Comparison of ENCODE assay signal across 1 cellular context in the genomic region with DNA sequence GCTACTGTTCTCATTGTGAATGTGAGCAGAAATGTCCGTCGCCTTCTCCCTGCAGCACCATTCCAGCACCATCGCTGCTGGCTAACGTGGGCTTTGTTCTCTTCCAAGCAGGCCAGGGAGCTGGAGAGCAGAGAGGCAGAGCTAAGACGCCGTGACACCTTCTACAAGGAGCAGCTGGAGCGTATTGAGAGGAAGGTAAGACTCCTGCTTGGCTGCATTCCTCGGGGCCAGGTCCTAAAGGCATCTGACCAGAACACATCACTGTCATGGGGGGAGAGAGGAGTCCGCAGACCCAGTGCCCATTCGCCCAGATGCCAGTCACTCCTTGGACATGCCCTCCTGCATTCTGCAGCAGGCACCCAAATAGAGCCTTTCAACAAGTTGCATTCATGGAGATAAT.
TF ChIP-seq lines count a peak whose summit lies in the region.

No MANE protein-coding gene starts in this region.

TF ChIP-seq in WTC11, 78 proteins besides CTCF, POLR2A, EP300 and RAD21 (continued from another document):
- TF ChIP-seq, protein P1, sequence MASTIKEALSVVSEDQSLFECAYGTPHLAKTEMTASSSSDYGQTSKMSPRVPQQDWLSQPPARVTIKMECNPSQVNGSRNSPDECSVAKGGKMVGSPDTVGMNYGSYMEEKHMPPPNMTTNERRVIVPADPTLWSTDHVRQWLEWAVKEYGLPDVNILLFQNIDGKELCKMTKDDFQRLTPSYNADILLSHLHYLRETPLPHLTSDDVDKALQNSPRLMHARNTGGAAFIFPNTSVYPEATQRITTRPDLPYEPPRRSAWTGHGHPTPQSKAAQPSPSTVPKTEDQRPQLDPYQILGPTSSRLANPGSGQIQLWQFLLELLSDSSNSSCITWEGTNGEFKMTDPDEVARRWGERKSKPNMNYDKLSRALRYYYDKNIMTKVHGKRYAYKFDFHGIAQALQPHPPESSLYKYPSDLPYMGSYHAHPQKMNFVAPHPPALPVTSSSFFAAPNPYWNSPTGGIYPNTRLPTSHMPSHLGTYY (CRISPR knock-in tag; IDR thresholded peaks at IDR 0.05), result no peak
- TF ChIP-seq ZBTB21 (CRISPR knock-in tag; IDR thresholded peaks at IDR 0.05; ENCODE audit: borderline replicate concordance) (no peak), SMAD3 (CRISPR knock-in tag; IDR thresholded peaks at IDR 0.05; ENCODE audit: borderline replicate concordance) (no peak), ZNF671 (CRISPR knock-in tag; IDR thresholded peaks at IDR 0.05) (no peak), ZNF396 (CRISPR knock-in tag; IDR thresholded peaks at IDR 0.05; ENCODE audit: borderline replicate concordance) (no peak), GABPB1 (CRISPR knock-in tag; IDR thresholded peaks at IDR 0.05) (no peak), JUN (CRISPR knock-in tag; IDR thresholded peaks at IDR 0.05) (no peak)
- TF ChIP-seq, protein P2, sequence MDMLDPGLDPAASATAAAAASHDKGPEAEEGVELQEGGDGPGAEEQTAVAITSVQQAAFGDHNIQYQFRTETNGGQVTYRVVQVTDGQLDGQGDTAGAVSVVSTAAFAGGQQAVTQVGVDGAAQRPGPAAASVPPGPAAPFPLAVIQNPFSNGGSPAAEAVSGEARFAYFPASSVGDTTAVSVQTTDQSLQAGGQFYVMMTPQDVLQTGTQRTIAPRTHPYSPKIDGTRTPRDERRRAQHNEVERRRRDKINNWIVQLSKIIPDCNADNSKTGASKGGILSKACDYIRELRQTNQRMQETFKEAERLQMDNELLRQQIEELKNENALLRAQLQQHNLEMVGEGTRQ (CRISPR knock-in tag; IDR thresholded peaks at IDR 0.05), result no peak
- TF ChIP-seq, protein P3, sequence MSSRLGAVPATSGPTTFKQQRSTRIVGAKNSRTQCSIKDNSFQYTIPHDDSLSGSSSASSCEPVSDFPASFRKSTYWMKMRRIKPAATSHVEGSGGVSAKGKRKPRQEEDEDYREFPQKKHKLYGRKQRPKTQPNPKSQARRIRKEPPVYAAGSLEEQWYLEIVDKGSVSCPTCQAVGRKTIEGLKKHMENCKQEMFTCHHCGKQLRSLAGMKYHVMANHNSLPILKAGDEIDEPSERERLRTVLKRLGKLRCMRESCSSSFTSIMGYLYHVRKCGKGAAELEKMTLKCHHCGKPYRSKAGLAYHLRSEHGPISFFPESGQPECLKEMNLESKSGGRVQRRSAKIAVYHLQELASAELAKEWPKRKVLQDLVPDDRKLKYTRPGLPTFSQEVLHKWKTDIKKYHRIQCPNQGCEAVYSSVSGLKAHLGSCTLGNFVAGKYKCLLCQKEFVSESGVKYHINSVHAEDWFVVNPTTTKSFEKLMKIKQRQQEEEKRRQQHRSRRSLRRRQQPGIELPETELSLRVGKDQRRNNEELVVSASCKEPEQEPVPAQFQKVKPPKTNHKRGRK (CRISPR knock-in tag; IDR thresholded peaks at IDR 0.05; ENCODE audit: borderline replicate concordance), result no peak
- TF ChIP-seq, protein P4, sequence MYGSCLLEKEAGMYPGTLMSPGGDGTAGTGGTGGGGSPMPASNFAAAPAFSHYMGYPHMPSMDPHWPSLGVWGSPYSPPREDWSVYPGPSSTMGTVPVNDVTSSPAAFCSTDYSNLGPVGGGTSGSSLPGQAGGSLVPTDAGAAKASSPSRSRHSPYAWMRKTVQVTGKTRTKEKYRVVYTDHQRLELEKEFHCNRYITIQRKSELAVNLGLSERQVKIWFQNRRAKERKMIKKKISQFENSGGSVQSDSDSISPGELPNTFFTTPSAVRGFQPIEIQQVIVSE (CRISPR knock-in tag; IDR thresholded peaks at IDR 0.05; ENCODE audit: borderline replicate concordance), result no peak
- TF ChIP-seq, protein P5, sequence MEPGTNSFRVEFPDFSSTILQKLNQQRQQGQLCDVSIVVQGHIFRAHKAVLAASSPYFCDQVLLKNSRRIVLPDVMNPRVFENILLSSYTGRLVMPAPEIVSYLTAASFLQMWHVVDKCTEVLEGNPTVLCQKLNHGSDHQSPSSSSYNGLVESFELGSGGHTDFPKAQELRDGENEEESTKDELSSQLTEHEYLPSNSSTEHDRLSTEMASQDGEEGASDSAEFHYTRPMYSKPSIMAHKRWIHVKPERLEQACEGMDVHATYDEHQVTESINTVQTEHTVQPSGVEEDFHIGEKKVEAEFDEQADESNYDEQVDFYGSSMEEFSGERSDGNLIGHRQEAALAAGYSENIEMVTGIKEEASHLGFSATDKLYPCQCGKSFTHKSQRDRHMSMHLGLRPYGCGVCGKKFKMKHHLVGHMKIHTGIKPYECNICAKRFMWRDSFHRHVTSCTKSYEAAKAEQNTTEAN (CRISPR knock-in tag; IDR thresholded peaks at IDR 0.05), result no peak
